In the genomic region with DNA sequence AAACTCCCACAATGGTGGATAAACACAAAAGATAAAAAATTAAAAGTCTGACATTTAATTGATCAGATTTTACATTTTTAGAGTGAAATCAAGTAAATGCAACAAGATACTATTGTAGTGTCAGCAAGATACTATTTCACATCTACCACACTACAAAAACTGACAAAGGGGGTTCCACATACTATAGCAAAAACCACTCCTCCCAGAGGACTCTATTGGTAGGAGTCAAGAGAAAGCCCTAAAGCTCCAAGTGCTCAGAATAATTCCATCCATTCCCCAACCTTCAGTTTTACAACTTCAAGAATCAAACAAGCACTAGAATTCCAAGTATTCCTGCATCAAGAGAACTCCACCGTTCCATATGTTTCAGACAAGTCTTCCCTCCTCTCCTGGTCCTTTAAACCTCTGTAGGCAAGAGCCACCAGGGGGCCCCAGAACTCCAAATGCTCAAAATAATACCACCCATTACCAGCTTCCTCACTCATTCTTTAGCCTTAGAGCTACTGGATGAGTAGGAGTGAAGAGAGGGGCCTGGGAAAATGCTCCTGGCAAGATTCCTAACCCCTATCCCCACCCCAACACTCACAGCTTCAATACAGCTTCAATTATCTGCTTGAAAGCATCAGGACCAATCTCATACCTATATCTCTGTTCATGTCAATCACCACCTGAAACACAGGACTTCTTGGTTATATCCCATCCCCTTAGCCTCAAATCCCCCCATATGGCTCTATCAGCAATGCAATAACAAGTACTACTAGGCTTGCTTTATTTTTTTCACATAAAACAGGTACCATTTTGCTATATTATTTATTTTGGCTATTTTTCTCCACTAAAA, we compare ENCODE assay signal across 8 cellular contexts. TPM values are rescaled to one million over a fixed set of nuclear protein-coding genes. Genes with fewer than 3 reads are reported as not detected.
DNase-seq lines count a peak whose midpoint lies in the region; TF ChIP-seq lines count a peak whose summit lies in the region.

No MANE protein-coding gene starts in this region.

- peak overlapping the region; percentile 79 for H3K27ac Mint-ChIP-seq in type B pancreatic cell

- no peak overlapping the region for H4K5ac ChIP-seq in mesendoderm (ENCODE audit: low read length)

- H3F3A ChIP-seq in DOHH2 (ENCODE audit: control insufficient read depth, insufficient read depth) = peaks cover 2% of the 10 kb centered on the region; the same call in 1 of the 2 replicates
- peaks cover 16% of the 10 kb centered on the region for H3F3A ChIP-seq in GM23248 (ENCODE audit: insufficient read depth)

- H3K4me1 ChIP-seq in DOHH2 (ENCODE audit: control insufficient read depth, low read length) (peaks cover 19% of the 10 kb centered on the region), GM23248 (ENCODE audit: insufficient read depth) (0 out of 2 replicates have a peak, but pooled peaks cover 12% of the 10 kb centered on the region), mesendoderm (ENCODE audit: control insufficient read depth, low read depth, low read length) (no peaks in the 10 kb centered on the region)

- peaks cover 5% of the 10 kb centered on the region; the same call in 1 of the 2 replicates for H4K20me1 ChIP-seq in DOHH2 (ENCODE audit: control insufficient read depth, insufficient read depth, low read depth, low read length)
- H4K20me1 ChIP-seq in GM23248 (ENCODE audit: insufficient read depth) = no peaks in the 10 kb centered on the region; the same call in 1 of the 2 replicates

- no peak overlapping the region for H3K4me3 ChIP-seq in DOHH2 (ENCODE audit: low read length)
- H3K4me3 ChIP-seq in GM23248 = no peak overlapping the region
- H3K4me3 ChIP-seq in WI38 (ENCODE audit: low read depth, low read length) = no peak overlapping the region
- H3K4me3 ChIP-seq in mesendoderm (ENCODE audit: low read length) = no peak overlapping the region

- DNase-seq in GM23248 = peak; percentile 78
- peak; percentile 42 for DNase-seq in NCI-H1105 treated with DMSO at 0.1 percent for 48 hours (lab: John Stamatoyannopoulos, UW)
- peak; percentile 64 for DNase-seq in ecto neural progenitor cell (ENCODE audit: low spot score)
- peak; percentile 83 for DNase-seq in mesendoderm
- no peak for DNase-seq in type B pancreatic cell (ENCODE audit: extremely low spot score, unreplicated experiment)
- DNase-seq in GM19238 (ENCODE audit: insufficient read length, low spot score) = no peak

- H3K18ac ChIP-seq in mesendoderm (ENCODE audit: low read length) = no peak overlapping the region

- no peak overlapping the region for H3K27ac ChIP-seq in DOHH2 (ENCODE audit: low read depth, low read length)
- no peak overlapping the region for H3K27ac ChIP-seq in GM23248
- H3K27ac ChIP-seq in mesendoderm (ENCODE audit: low read depth, low read length) = no peak overlapping the region

- peak overlapping the region; percentile 38 for H3K4me3 Mint-ChIP-seq in type B pancreatic cell

- H4K8ac ChIP-seq in mesendoderm (ENCODE audit: low read depth, low read length) = no peak overlapping the region

- WGBS in GM23248 (ENCODE audit: low coverage in 1 of 2, low lambda C conversion rate in 2 of 2, missing lambda C conversion rate in 2 of 2), 2 experiments = 6 to 13% methylated on average over 1 of the region's 1 CpG
- no CpG with 5 or more reads among the region's 1 CpG for whole genome bisulfite sequencing in mesendoderm (ENCODE audit: extremely low coverage, insufficient coverage, low lambda C conversion rate)

- H2BK15ac ChIP-seq in mesendoderm (replicated peaks; ENCODE audit: low read depth) = no peak overlapping the region

- TF ChIP-seq CTCF in DOHH2 (IDR thresholded peaks at IDR 0.05; ENCODE audit: low read depth, low read length, poor library complexity, severe bottlenecking) = peak; percentile 88
- peak; percentile 76 for TF ChIP-seq CTCF in WI38 (IDR thresholded peaks at IDR 0.05; ENCODE audit: low read depth, low read length)
- TF ChIP-seq CTCF in type B pancreatic cell (conservative IDR thresholded peaks at IDR 0.05) = peak; percentile 78

- H3K36me3 Mint-ChIP-seq in type B pancreatic cell = peaks cover 40% of the 10 kb centered on the region

- no peaks in the 10 kb centered on the region for H3K9me3 Mint-ChIP-seq in type B pancreatic cell

- peaks cover 51% of the 10 kb centered on the region for H3K79me2 ChIP-seq in DOHH2 (ENCODE audit: control insufficient read depth, low read length)
- peaks cover 99% of the 10 kb centered on the region for H3K79me2 ChIP-seq in GM23248 (ENCODE audit: insufficient read depth)
- peaks cover 11% of the 10 kb centered on the region for H3K79me2 ChIP-seq in mesendoderm (ENCODE audit: control insufficient read depth, insufficient read depth, low read length)

- no peaks in the 10 kb centered on the region for H3K9me2 ChIP-seq in DOHH2 (replicated peaks; ENCODE audit: control insufficient read depth, low read length)
- no peaks in the 10 kb centered on the region for H3K9me2 ChIP-seq in GM23248 (ENCODE audit: insufficient read depth)

- H3K27me3 ChIP-seq in DOHH2 (ENCODE audit: control insufficient read depth, low read length) (no peaks in the 10 kb centered on the region), GM23248 (replicated peaks; ENCODE audit: insufficient read depth) (no peaks in the 10 kb centered on the region), mesendoderm (ENCODE audit: insufficient read depth, low read length, poor library complexity) (no peaks in the 10 kb centered on the region)

- no peak overlapping the region for H2BK120ac ChIP-seq in mesendoderm (ENCODE audit: low read depth, low read length)

- H3K56ac ChIP-seq in mesendoderm (ENCODE audit: low read length) = no peak overlapping the region

- no peaks in the 10 kb centered on the region for H3K27me3 Mint-ChIP-seq in type B pancreatic cell

- H3K36me3 ChIP-seq in DOHH2 (ENCODE audit: control insufficient read depth, low read length) (peaks cover 61% of the 10 kb centered on the region), GM23248 (ENCODE audit: low read depth) (peaks cover 40% of the 10 kb centered on the region; the same call in 1 of the 2 replicates), mesendoderm (ENCODE audit: control insufficient read depth, insufficient read depth, low read length) (peaks cover 10% of the 10 kb centered on the region)

- no peak overlapping the region for H2AK5ac ChIP-seq in mesendoderm (ENCODE audit: low read length)

- no peak overlapping the region for H3K9ac ChIP-seq in GM23248
- H3K9ac ChIP-seq in mesendoderm (ENCODE audit: low read length) = no peak overlapping the region

- H3K23ac ChIP-seq in mesendoderm (ENCODE audit: low read length) = no peak overlapping the region

- no peaks in the 10 kb centered on the region for H3K9me3 ChIP-seq in DOHH2 (ENCODE audit: control insufficient read depth, insufficient read depth, low read length)
- no peaks in the 10 kb centered on the region for H3K9me3 ChIP-seq in GM23248 (ENCODE audit: low read depth)

- peaks cover 15% of the 10 kb centered on the region for H3K79me1 ChIP-seq in mesendoderm (ENCODE audit: low read length)

- H3K4me2 ChIP-seq in DOHH2 (ENCODE audit: low read length) = no peak overlapping the region
- H3K4me2 ChIP-seq in GM23248 (ENCODE audit: unreplicated experiment) = no peak overlapping the region
- no peak overlapping the region for H3K4me2 ChIP-seq in mesendoderm (ENCODE audit: low read length)

- H2BK5ac ChIP-seq in mesendoderm (ENCODE audit: low read length) = no peak overlapping the region

- in situ Hi-C loops in GM23248 (cut with MboI) = no loop called here

- peaks cover 14% of the 10 kb centered on the region for H3K4me1 Mint-ChIP-seq in type B pancreatic cell (ENCODE audit: unreplicated experiment)

- H2AFZ ChIP-seq in GM23248 = no peak overlapping the region

- H3K4ac ChIP-seq in mesendoderm (ENCODE audit: low read depth, low read length) = no peak overlapping the region

RNA-seq across cellular contexts. Expression of a gene that starts 9.9 kb away (rescaled TPM):
- 97.1 and 113 TPM in 2 replicates for total RNA-seq in GM23248 (2014; rRNA removed; shearing (Covaris generic))
- polyA plus RNA-seq in GM23248 (2016; fragmentation: Nextera tagmentation; extraction: Ambion mirVana) = 37.2 and 38.5 TPM in 2 replicates
- 33.9 TPM for polyA plus RNA-seq in mesendoderm (2013, experiment 1 of 2)
- polyA plus RNA-seq in mesendoderm (2013, experiment 2 of 2) = 33.6 TPM
- 90.6 and 124 TPM in 2 replicates for total RNA-seq in type B pancreatic cell (ENCODE audit: low replicate concordance)

RNA-seq across cellular contexts. Expression of a gene that starts 14.4 kb away (rescaled TPM):
- total RNA-seq in GM23248 (2014; rRNA removed; shearing (Covaris generic)) = 48.8 and 64.6 TPM in 2 replicates
- 57.1 and 59.1 TPM in 2 replicates for polyA plus RNA-seq in GM23248 (2016; fragmentation: Nextera tagmentation; extraction: Ambion mirVana)
- 27.5 TPM for polyA plus RNA-seq in mesendoderm (2013, experiment 1 of 2)
- 27.6 TPM for polyA plus RNA-seq in mesendoderm (2013, experiment 2 of 2)
- total RNA-seq in type B pancreatic cell (ENCODE audit: low replicate concordance) = 22.7 and 25.8 TPM in 2 replicates

Comparison
In these comparisons a context has a peak if more than half of its experiments do, and no peak if none do; other contexts are left out.
1. DNase-seq: peak in GM23248 (single experiment), NCI-H1105 treated with DMSO at 0.1 percent for 48 hours (single experiment), ecto neural progenitor cell (single experiment) and mesendoderm (single experiment); none in type B pancreatic cell (single experiment) and GM19238 (single experiment).
2. Peak in every context shown above with its lines, with median percentiles within 50 percentile points of each other: CTCF ChIP-seq.